In the genomic region with DNA sequence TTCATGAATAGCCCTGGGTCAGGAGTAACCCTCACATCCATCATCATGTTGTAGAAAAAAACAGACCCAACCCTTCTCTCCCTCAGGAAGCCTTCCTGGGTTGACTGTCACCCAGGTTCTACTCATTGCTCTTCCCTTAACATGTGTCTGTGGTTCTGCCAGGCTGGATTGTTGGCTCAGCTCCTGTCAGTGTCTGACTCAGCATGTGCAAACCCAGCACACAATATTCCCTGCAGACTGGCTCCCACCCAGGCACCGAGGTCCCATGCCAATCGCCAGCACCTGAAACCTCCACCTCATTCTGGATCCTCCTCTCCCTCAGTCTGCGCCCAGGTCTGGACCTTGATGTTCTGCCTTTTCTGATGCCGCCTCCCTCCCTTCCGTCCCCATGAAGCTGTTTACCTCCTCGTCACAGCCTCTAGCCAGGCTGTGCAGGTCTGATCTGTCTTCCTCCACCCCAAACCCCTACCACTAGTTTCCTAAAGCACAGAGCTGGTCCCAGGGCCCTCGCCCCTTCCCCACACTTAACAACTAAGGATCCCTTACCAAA, we compare ENCODE assay signal across 1 cellular context.
TF ChIP-seq lines count a peak whose summit lies in the region.

No MANE protein-coding gene starts in this region.

TF ChIP-seq in SK-N-SH treated with all-trans-retinoic acid at 6 μM for 48 hours, 23 proteins besides CTCF, POLR2A, EP300 and RAD21 (continued from another document):
- no peak for TF ChIP-seq ISL1 (CRISPR knock-in tag; IDR thresholded peaks at IDR 0.05)
- TF ChIP-seq ESRRG (CRISPR knock-in tag; IDR thresholded peaks at IDR 0.05): no peak
